Comparison of ENCODE assay signal across 9 cellular contexts in the genomic region with DNA sequence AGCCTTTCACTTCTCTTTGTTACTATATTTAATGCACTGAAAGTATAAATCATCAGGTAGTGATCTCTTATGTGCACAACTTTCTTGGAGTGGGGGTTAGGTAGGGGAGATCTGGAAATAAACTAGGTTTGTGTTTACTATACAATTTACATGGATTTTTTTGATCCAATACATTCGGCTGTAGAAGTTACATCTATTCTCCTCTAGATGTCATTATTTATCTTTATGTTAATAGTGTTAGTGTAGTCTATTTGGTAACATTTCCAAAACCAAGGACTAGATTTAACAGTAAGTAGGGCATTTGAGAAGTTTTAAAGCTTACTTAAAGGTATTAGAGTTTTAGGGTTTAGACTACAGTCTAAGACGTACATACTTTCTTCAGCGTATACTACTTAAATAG. TPM values are rescaled to one million over a fixed set of nuclear protein-coding genes. Genes with fewer than 3 reads are reported as not detected.
DNase-seq lines count a peak whose midpoint lies in the region; ATAC-seq, FAIRE-seq and TF ChIP-seq lines count a peak whose summit lies in the region.
"Had no signal": no experiment of that assay in that cellular context is flagged by ENCODE, and none has a peak within 500 bp of the region (broad histone marks: within the 10 kb centered on the region; RNA-seq: fewer than 3 reads in every experiment).

No MANE protein-coding gene starts in this region.

- in situ Hi-C loops in transverse colon (cut with MboI; ENCODE audit: low pct_ligation_motif_present in 1 of 4, low pct_unique_long_range_greater_than_20kb in 1 of 4, low sequenced_read_pairs in 3 of 4): loop anchor here (5.0 to 25.0 kb wide), 4 partner anchors 89 to 112 kb away; no protein-coding TSS in a partner anchor

- H3K36me3 Mint-ChIP-seq in T-helper 2 cell treated with Interferon-gamma antibody and Interleukin-4, amounts not matched to agents 5 μg/mL and 100 μg/mL, for 36 hours (ENCODE audit: low read depth): peaks cover 33% of the 10 kb centered on the region

- TF ChIP-seq EP300 in A549 (IDR thresholded peaks at IDR 0.05) (no peak), transverse colon (IDR thresholded peaks at IDR 0.05; ENCODE audit: low read depth) (no peak)

- H3K36me3 ChIP-seq in PC-9 (ENCODE audit: low read depth) (peaks cover 7% of the 10 kb centered on the region; the same call in 1 of the 2 replicates), transverse colon (peaks cover 0 to 23% (median 10%) of the 10 kb centered on the region in 4 donors), testis (ENCODE audit: low read depth, missing control alignments) (no peaks in the 10 kb centered on the region)

- no TSS peak for BruUV-seq in PC-9 (replicated peaks; lab: Mats Ljungman, UMichigan)

- POLR2A ChIA-PET in A549 (lab: Yijun Ruan, JAX) (no interaction called here), PC-9 (lab: Charles Lee; ENCODE audit: unreplicated experiment) (no interaction called here)

- H3K4me2 ChIP-seq in A549 (no peak overlapping the region), PC-9 (no peak overlapping the region)

- no peak overlapping the region for H3K27ac Mint-ChIP-seq in T-helper 2 cell treated with Interferon-gamma antibody and Interleukin-4, amounts not matched to agents 5 μg/mL and 100 μg/mL, for 36 hours

- H3K4me3 ChIP-seq in A549: no peak overlapping the region
- H3K4me3 ChIP-seq in PC-9: no peak overlapping the region
- no peak overlapping the region for H3K4me3 ChIP-seq in fibroblast of mammary gland (ENCODE audit: control insufficient read depth, low read depth, low read length)
- no peak overlapping the region for H3K4me3 ChIP-seq in transverse colon
- no peak overlapping the region for H3K4me3 ChIP-seq in testis

- peak; percentile 58 for TF ChIP-seq CTCF in A549 (IDR thresholded peaks at IDR 0.05)
- TF ChIP-seq CTCF in GM10266 (IDR thresholded peaks at IDR 0.05; ENCODE audit: control insufficient read depth, insufficient read depth, low read depth, missing control alignments): peak; percentile 51
- TF ChIP-seq CTCF in PC-9 (conservative IDR thresholded peaks at IDR 0.05): peak; percentile 65
- peak; percentile 43 for TF ChIP-seq CTCF in fibroblast of mammary gland (conservative IDR thresholded peaks at IDR 0.05; ENCODE audit: control insufficient read depth, insufficient read depth, low read depth, low read length)
- TF ChIP-seq CTCF in transverse colon (IDR thresholded peaks at IDR 0.05): peak; percentile 24 to 34 (median 34)
- TF ChIP-seq CTCF in testis (IDR thresholded peaks at IDR 0.05): peak in 1 of 3 experiments; percentile 42

- intact Hi-C loops in PC-9 (cut with micrococcal nuclease; ENCODE audit: unreplicated experiment) (loop anchor here (1.0 kb wide), 1 partner anchor 114 kb away; no protein-coding TSS in a partner anchor), transverse colon (cut with DNase I; ENCODE audit: low total_unique reads) (loop anchor here (5.0 kb wide), 1 partner anchor 1139 kb away; no protein-coding TSS in a partner anchor), testis (cut with DNase I; ENCODE audit: low total_unique reads) (no loop called here)

- no peaks in the 10 kb centered on the region for H3K27me3 Mint-ChIP-seq in T-helper 2 cell treated with Interferon-gamma antibody and Interleukin-4, amounts not matched to agents 5 μg/mL and 100 μg/mL, for 36 hours (ENCODE audit: low read depth)

- no peaks in the 10 kb centered on the region for H4K20me1 ChIP-seq in PC-9 (ENCODE audit: insufficient read depth)

- H3K4me3 Mint-ChIP-seq in T-helper 2 cell treated with Interferon-gamma antibody and Interleukin-4, amounts not matched to agents 5 μg/mL and 100 μg/mL, for 36 hours: no peak overlapping the region

- H3K9me3 Mint-ChIP-seq in T-helper 2 cell treated with Interferon-gamma antibody and Interleukin-4, amounts not matched to agents 5 μg/mL and 100 μg/mL, for 36 hours: no peaks in the 10 kb centered on the region

- no peak for FAIRE-seq in A549 (lab: Jason Lieb, UNC)
- FAIRE-seq: colon had no signal

- H3K4me1 ChIP-seq in A549 (peaks cover 6% of the 10 kb centered on the region; the same call in 2 of the 3 replicates), PC-9 (replicated peaks; ENCODE audit: insufficient read depth) (peaks cover 9% of the 10 kb centered on the region; the same call in 1 of the 2 replicates), transverse colon (peaks cover 0 to 15% (median 5%) of the 10 kb centered on the region in 4 donors), testis (peaks cover 11% of the 10 kb centered on the region)

- no peak overlapping the region for H2AFZ ChIP-seq in PC-9

- H3F3A ChIP-seq in PC-9 (ENCODE audit: insufficient read depth, low read depth): no peaks in the 10 kb centered on the region

- TF ChIP-seq RAD21 in A549 (conservative IDR thresholded peaks at IDR 0.05 in 1 of 2, IDR thresholded peaks at IDR 0.05 in 1 of 2): peak; percentile 53 to 68

- WGBS in A549 (ENCODE audit: missing lambda C conversion rate): 66% methylated on average over 3 of the region's 3 CpGs
- WGBS in transverse colon (ENCODE audit: low coverage in 1 of 2), 2 donors: 65 to 74% methylated on average over 3 of the region's 3 CpGs
- 72 to 74% methylated on average over 3 of the region's 3 CpGs for WGBS in testis, 2 donors

- CTCF ChIA-PET in A549 (lab: Yijun Ruan, JAX): interaction anchor here (0.6 to 10.4 kb wide), 29 partner anchors 8 to 487 kb away, joined by 3 to 244 read pairs (median 4); no protein-coding TSS in a partner anchor
- CTCF ChIA-PET in PC-9 (lab: Charles Lee): interaction anchor here (0.7 kb wide), 1 partner anchor 36 kb away, joined by 5 read pairs; no protein-coding TSS in a partner anchor

- TF ChIP-seq POLR2A in A549 (IDR thresholded peaks at IDR 0.05; ENCODE audit: low read length) (no peak), transverse colon (IDR thresholded peaks at IDR 0.05) (no peak), testis (IDR thresholded peaks at IDR 0.05) (no peak)

- peak; percentile 70 to 73; a peak in 5 of 6 replicates for ATAC-seq in A549

- peaks cover 12% of the 10 kb centered on the region for H3K79me2 ChIP-seq in PC-9 (ENCODE audit: low read depth)

- H3K4me1 Mint-ChIP-seq in T-helper 2 cell treated with Interferon-gamma antibody and Interleukin-4, amounts not matched to agents 5 μg/mL and 100 μg/mL, for 36 hours (ENCODE audit: low read depth): peaks cover 38% of the 10 kb centered on the region

- H3K9me2 ChIP-seq in PC-9 (ENCODE audit: insufficient read depth): no peaks in the 10 kb centered on the region

- no peaks in the 10 kb centered on the region for H3K27me3 ChIP-seq in PC-9 (ENCODE audit: insufficient read depth, low read depth)
- H3K27me3 ChIP-seq in transverse colon: no peaks in the 10 kb centered on the region
- no peaks in the 10 kb centered on the region for H3K27me3 ChIP-seq in testis

- H3K27ac ChIP-seq in A549 (no peak overlapping the region), PC-9 (no peak overlapping the region), transverse colon (no peak overlapping the region), testis (no peak overlapping the region)

- DNase-seq in A549 (ENCODE audit: low read depth in 1 of 2, low spot score in 1 of 2) (peak; percentile 16 to 19), GM10266 (ENCODE audit: extremely low spot score) (peak; percentile 32), PC-9 (no peak), fibroblast of mammary gland (ENCODE audit: low read depth) (peak; percentile 45), transverse colon (no peak), OCI-M2 (lab: John Stamatoyannopoulos, UW; ENCODE audit: unreplicated experiment) (no peak), testis (no peak)
- no peak for DNase-seq in T-helper 2 cell treated with Interferon-gamma antibody and Interleukin-4, amounts not matched to agents 5 μg/mL and 100 μg/mL, for 36 hours (ENCODE audit: low spot score)

- H3K9me3 ChIP-seq in A549 (no peaks in the 10 kb centered on the region), PC-9 (ENCODE audit: insufficient read depth, low read depth) (no peaks in the 10 kb centered on the region), transverse colon (no peaks in the 10 kb centered on the region), testis (no peaks in the 10 kb centered on the region)

TF ChIP-seq in A549, 52 proteins besides CTCF, POLR2A, EP300 and RAD21:
- TF ChIP-seq TP53 (CRISPR knock-in tag; IDR thresholded peaks at IDR 0.05) (no peak), SMC3 (IDR thresholded peaks at IDR 0.05) (peak; percentile 55), HOXA7 (CRISPR knock-in tag; IDR thresholded peaks at IDR 0.05) (no peak)

RNA-seq across cellular contexts. Expression of gene VPS45, which starts 5.4 kb away (rescaled TPM):
- polyA plus RNA-seq in A549 (2011; rRNA removed) (45.0 and 49.7 TPM in 2 replicates), A549 (2017; fragmentation: RNase III; extraction: RNeasy Plus Mini Kit Qiagen cat#74134 plus additional on column Dnase treatment) (22.1 to 26.5 TPM (median 22.6 TPM) in 3 replicates), testis (ENCODE audit: insufficient read depth, low read depth, low replicate concordance) (28.4 TPM)
- 14.4 and 14.9 TPM in 2 replicates for polyA plus RNA-seq in A549 (2012; cell fraction: cytosol; rRNA removed)
- polyA plus RNA-seq in A549 (2012; cell fraction: nucleus; rRNA removed): 11.1 and 17.2 TPM in 2 replicates
- polyA minus RNA-seq in A549 (2011; rRNA and poly(A)+ RNA removed): 17.0 and 17.9 TPM in 2 replicates
- total RNA-seq in PC-9 (2021) (27.8 and 30.3 TPM in 2 replicates), transverse colon (10 to 100 TPM; 16.1 to 47.5 (median 34.7) TPM), testis (10 to 100 TPM; 50.3 to 50.7 TPM)

Comparison
In these comparisons a context has a peak if more than half of its experiments do, and no peak if none do; other contexts are left out.
1. DNase-seq: peak in A549 (2 of 2), GM10266 (single experiment) and fibroblast of mammary gland (single experiment); none in PC-9 (0 of 2), transverse colon (single experiment), OCI-M2 (single experiment), T-helper 2 cell treated with Interferon-gamma antibody and Interleukin-4, amounts not matched to agents 5 μg/mL and 100 μg/mL, for 36 hours (single experiment) and testis (single experiment).